21 cellular contexts compared by ENCODE assay signal in the genomic region with DNA sequence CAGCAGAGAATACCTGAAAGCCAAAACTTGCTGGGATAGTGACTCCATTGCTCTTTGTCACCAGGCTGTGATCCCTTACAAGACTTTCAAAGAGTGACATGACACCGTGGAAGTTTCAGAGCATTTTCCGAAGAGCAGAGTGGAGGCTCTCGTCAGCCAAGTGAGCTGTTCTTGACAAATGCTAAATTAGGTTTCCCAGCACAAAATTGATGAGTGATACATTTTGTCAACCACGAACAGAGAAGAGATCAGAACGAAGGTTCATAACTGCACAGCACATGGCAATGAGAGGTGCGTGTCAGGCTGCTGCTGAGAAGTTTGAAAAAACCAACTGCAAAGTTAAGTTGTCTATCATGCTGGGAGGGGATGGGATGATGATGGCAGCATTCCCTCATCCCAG.
DNase-seq lines count a peak whose midpoint lies in the region; ATAC-seq, FAIRE-seq and TF ChIP-seq lines count a peak whose summit lies in the region.
"Had no signal": no experiment of that assay in that cellular context is flagged by ENCODE, and none has a peak within 500 bp of the region (broad histone marks: within the 10 kb centered on the region; RNA-seq: fewer than 3 reads in every experiment).

No MANE protein-coding gene starts in this region.

- no peaks in the 10 kb centered on the region for H3K36me3 ChIP-seq in right lobe of liver
- no peaks in the 10 kb centered on the region for H3K36me3 ChIP-seq in heart right ventricle
- H3K36me3 ChIP-seq in kidney (ENCODE audit: control insufficient read depth in 1 of 2, insufficient read depth in 2 of 2, low read length in 2 of 2) = no peaks in the 10 kb centered on the region
- H3K36me3 ChIP-seq: BE2C, HAP-1 had no signal

- no peak for FAIRE-seq in kidney (lab: Jason Lieb, UNC)
- FAIRE-seq: A204.1, D721Med, GM12892, GM19239, H1, HTR-8/SVneo had no signal

- H3K27ac ChIP-seq in right lobe of liver (peak overlapping the region in 2 of 3 donors; percentile 47 to 81), heart right ventricle (no peak overlapping the region), kidney (ENCODE audit: low read depth in 2 of 2, low read length in 2 of 2) (no peak overlapping the region)

- H3K9me3 Mint-ChIP-seq in brain = peaks cover 9 to 72% (median 20%) of the 10 kb centered on the region in 5 experiments
- H3K9me3 Mint-ChIP-seq: CD8-positive, alpha-beta T cell had no signal

- H3K9me3 ChIP-seq in right lobe of liver (no peaks in the 10 kb centered on the region), heart right ventricle (peaks cover 0 to 6% (median 0%) of the 10 kb centered on the region in 11 donors), kidney (ENCODE audit: control insufficient read depth in 1 of 2, low read length in 2 of 2) (no peaks in the 10 kb centered on the region)
- H3K9me3 ChIP-seq: BE2C, HAP-1 had no signal

- H3K9ac ChIP-seq in kidney (ENCODE audit: low read length in 2 of 2) = no peak overlapping the region

- TF ChIP-seq POLR2A in right lobe of liver (IDR thresholded peaks at IDR 0.05) = no peak

- H3K27me3 ChIP-seq in right lobe of liver = no peaks in the 10 kb centered on the region
- peaks cover 0 to 34% (median 23%) of the 10 kb centered on the region in 7 donors for H3K27me3 ChIP-seq in heart right ventricle
- H3K27me3 ChIP-seq: BE2C had no signal

- intact Hi-C loops in right lobe of liver (cut with DNase I) = no loop called here
- intact Hi-C loops in heart right ventricle (cut with DNase I) = no loop called here
- intact Hi-C loops in kidney (cut with DNase I) = no loop called here

- H3K27ac Mint-ChIP-seq in brain = peak overlapping the region in 3 of 5 experiments; percentile 4 to 90 (median 58)
- H3K27ac Mint-ChIP-seq: CD14-positive monocyte; CD8-positive, alpha-beta T cell had no signal

- no peak for ATAC-seq in right lobe of liver
- no peak for ATAC-seq in heart right ventricle
- ATAC-seq: CD8-positive, alpha-beta T cell had no signal

- H3K4me3 ChIP-seq in right lobe of liver (no peak overlapping the region), heart right ventricle (no peak overlapping the region), kidney (ENCODE audit: low read length in 2 of 2) (no peak overlapping the region)
- H3K4me3 ChIP-seq: HAP-1 had no signal

- H3K36me3 Mint-ChIP-seq in brain = no peaks in the 10 kb centered on the region
- H3K36me3 Mint-ChIP-seq: CD14-positive monocyte; CD8-positive, alpha-beta T cell had no signal

- peaks cover 0 to 13% (median 6%) of the 10 kb centered on the region in 4 donors for H3K4me1 ChIP-seq in right lobe of liver
- H3K4me1 ChIP-seq in heart right ventricle = no peaks in the 10 kb centered on the region
- peaks cover 0 to 7% of the 10 kb centered on the region in 2 donors for H3K4me1 ChIP-seq in kidney (ENCODE audit: control insufficient read depth in 1 of 2, insufficient read depth in 1 of 2, low read depth in 1 of 2, low read length in 2 of 2)
- H3K4me1 ChIP-seq: BE2C, HAP-1 had no signal

- TF ChIP-seq CTCF in brain (conservative IDR thresholded peaks at IDR 0.05) = no peak
- TF ChIP-seq CTCF in right lobe of liver (IDR thresholded peaks at IDR 0.05) = no peak
- TF ChIP-seq CTCF in heart right ventricle (IDR thresholded peaks at IDR 0.05) = no peak
- TF ChIP-seq CTCF in GM20000 (IDR thresholded peaks at IDR 0.05; ENCODE audit: extremely low read depth, missing control alignments) = no peak
- TF ChIP-seq CTCF in kidney (IDR thresholded peaks at IDR 0.05; ENCODE audit: borderline replicate concordance, extremely low read depth, insufficient read depth) = no peak

- peaks cover 53% of the 10 kb centered on the region for H3K4me1 Mint-ChIP-seq in brain
- H3K4me1 Mint-ChIP-seq: CD14-positive monocyte had no signal

- no peak for DNase-seq in right lobe of liver
- peak; percentile 33 for DNase-seq in putamen (ENCODE audit: low spot score)
- no peak for DNase-seq in heart right ventricle
- DNase-seq in cerebellar nuclear complex (lab: John Stamatoyannopoulos, UW) = no peak
- no peak for DNase-seq in GM20000 (ENCODE audit: low spot score)
- no peak for DNase-seq in kidney
- DNase-seq: BE2C; CD8-positive, alpha-beta T cell; COR-L47; DMS153; DMS79 treated with DMSO at 0.1 percent for 48 hours; GDM1 had no signal

- peaks cover 17% of the 10 kb centered on the region for H3K27me3 Mint-ChIP-seq in brain

- 69% methylated on average over 4 of the region's 6 CpGs for WGBS in right lobe of liver (ENCODE audit: insufficient coverage, low coverage, low lambda C conversion rate, missing lambda C conversion rate)
- 69 to 75% methylated on average over 6 of the region's 6 CpGs for WGBS in heart right ventricle, 2 donors

- no peak overlapping the region for H3K4me3 Mint-ChIP-seq in brain
- H3K4me3 Mint-ChIP-seq: CD14-positive monocyte; CD8-positive, alpha-beta T cell had no signal

Comparison
In these comparisons a context has a peak if more than half of its experiments do, and no peak if none do; other contexts are left out.
1. H3K27ac ChIP-seq: peak in right lobe of liver (2 of 3); none in heart right ventricle (0 of 10) and kidney (0 of 2).